ENCODE assay signal across 17 cellular contexts in the genomic region with DNA sequence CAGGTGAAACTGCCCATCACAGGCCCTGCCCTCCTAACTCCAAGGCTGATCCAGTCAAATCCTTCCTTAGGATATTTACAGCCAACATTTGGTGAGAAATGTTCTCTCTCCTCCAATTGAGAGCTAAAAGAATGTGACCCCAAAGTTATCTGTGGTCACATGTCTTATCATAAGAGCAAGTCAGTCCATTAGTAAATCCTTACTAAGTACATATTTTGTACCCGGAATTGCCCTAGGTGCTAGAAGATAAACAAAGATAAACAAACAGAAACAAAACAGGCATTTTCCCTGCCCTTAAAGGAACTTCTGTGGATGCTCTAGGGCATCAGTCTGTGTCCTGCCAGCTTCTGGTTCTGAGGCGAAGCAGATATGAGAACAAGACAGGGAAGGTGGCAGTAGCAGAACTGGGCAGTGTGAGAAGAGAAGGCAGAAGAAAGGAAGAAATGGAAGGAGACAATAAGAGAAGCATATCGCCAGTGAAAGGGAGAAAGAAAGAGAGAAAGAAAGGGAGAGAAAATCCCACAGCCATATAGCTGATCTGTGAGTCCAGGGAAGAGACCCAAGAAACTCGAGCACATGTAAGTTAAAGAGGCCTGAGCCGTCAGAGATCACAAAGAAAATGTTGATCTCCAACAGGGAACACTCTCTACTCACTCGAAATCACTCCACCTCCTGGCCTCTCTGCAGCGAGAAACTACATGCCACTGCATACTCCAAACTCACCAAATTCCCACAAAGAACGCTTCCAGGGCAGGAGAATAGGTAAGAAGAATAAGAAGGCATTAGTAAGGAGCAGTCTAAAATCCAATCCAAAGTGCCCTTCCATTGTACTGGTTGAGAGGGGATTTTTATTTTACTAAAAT.
"Had no signal": no experiment of that assay in that cellular context is flagged by ENCODE, and none has a peak within 500 bp of the region (broad histone marks: within the 10 kb centered on the region; RNA-seq: fewer than 3 reads in every experiment).

No MANE protein-coding gene starts in this region.

- H3K9me3 ChIP-seq: testis had no signal

- H3K4me1 ChIP-seq: testis had no signal

- H3K27me3 ChIP-seq: testis had no signal

- H3K27ac ChIP-seq: testis had no signal

- DNase-seq: activated CD4-positive, alpha-beta T cell treated with anti-CD3 and anti-CD28 coated beads for 1 hour; activated CD4-positive, alpha-beta T cell treated with anti-CD3 and anti-CD28 coated beads, Interleukin-2, amount 50 U/mL, for 48 hours; activated CD8-positive, alpha-beta memory T cell treated with anti-CD3 and anti-CD28 coated beads, Interleukin-2, amount 50 U/mL, for 4 hours; activated naive CD4-positive, alpha-beta T cell treated with Interleukin-2 at 50 U/mL for 16 hours; activated naive CD8-positive, alpha-beta T cell treated with anti-CD3 and anti-CD28 coated beads, Interleukin-2, amount 50 U/mL, for 24 hours; activated T-cell treated with anti-CD3 and anti-CD28 coated beads, Interleukin-2, amount 50 U/mL, for 72 hours; caudate nucleus; effector memory CD4-positive, alpha-beta T cell; erythroblast; hypothalamus; mammary epithelial cell; stimulated activated CD4-positive, alpha-beta T cell treated with anti-CD3 and anti-CD28 coated beads, Interleukin-4, amount 100 ng/mL, for 1 hour; stimulated activated CD8-positive, alpha-beta memory T cell treated with anti-CD3 and anti-CD28 coated beads, Interleukin-4, amount 100 ng/mL, for 48 hours; T1000; testis had no signal

- H3K4me3 Mint-ChIP-seq: activated naive CD8-positive, alpha-beta T cell treated with anti-CD3 and anti-CD28 coated beads, Interleukin-2, amount 50 U/mL, for 24 hours; activated T-cell treated with anti-CD3 and anti-CD28 coated beads, Interleukin-2, amount 50 U/mL, for 72 hours; nephron; stimulated activated naive CD8-positive, alpha-beta T cell treated with anti-CD3 and anti-CD28 coated beads, Interleukin-15, Interleukin-2, amounts not matched to agents 100 ng/mL and 50 ng/mL, for 24 hours had no signal

- H3K4me3 ChIP-seq: testis had no signal

- H3K9me3 Mint-ChIP-seq: activated naive CD8-positive, alpha-beta T cell treated with anti-CD3 and anti-CD28 coated beads, Interleukin-2, amount 50 U/mL, for 24 hours; activated T-cell treated with anti-CD3 and anti-CD28 coated beads, Interleukin-2, amount 50 U/mL, for 72 hours; nephron; stimulated activated naive CD8-positive, alpha-beta T cell treated with anti-CD3 and anti-CD28 coated beads, Interleukin-15, Interleukin-2, amounts not matched to agents 100 ng/mL and 50 ng/mL, for 24 hours had no signal

- H3K4me1 Mint-ChIP-seq: activated naive CD8-positive, alpha-beta T cell treated with anti-CD3 and anti-CD28 coated beads, Interleukin-2, amount 50 U/mL, for 24 hours; nephron had no signal

- H3K27me3 Mint-ChIP-seq: activated naive CD8-positive, alpha-beta T cell treated with anti-CD3 and anti-CD28 coated beads, Interleukin-2, amount 50 U/mL, for 24 hours; stimulated activated naive CD8-positive, alpha-beta T cell treated with anti-CD3 and anti-CD28 coated beads, Interleukin-15, Interleukin-2, amounts not matched to agents 100 ng/mL and 50 ng/mL, for 24 hours had no signal

- ATAC-seq: activated naive CD8-positive, alpha-beta T cell treated with anti-CD3 and anti-CD28 coated beads, Interleukin-2, amount 50 U/mL, for 24 hours; activated T-cell treated with anti-CD3 and anti-CD28 coated beads, Interleukin-2, amount 50 U/mL, for 72 hours had no signal

- H3K27ac Mint-ChIP-seq: activated naive CD8-positive, alpha-beta T cell treated with anti-CD3 and anti-CD28 coated beads, Interleukin-2, amount 50 U/mL, for 24 hours; nephron; stimulated activated naive CD8-positive, alpha-beta T cell treated with anti-CD3 and anti-CD28 coated beads, Interleukin-15, Interleukin-2, amounts not matched to agents 100 ng/mL and 50 ng/mL, for 24 hours had no signal
